ENCODE assay signal across 24 cellular contexts in the genomic region with DNA sequence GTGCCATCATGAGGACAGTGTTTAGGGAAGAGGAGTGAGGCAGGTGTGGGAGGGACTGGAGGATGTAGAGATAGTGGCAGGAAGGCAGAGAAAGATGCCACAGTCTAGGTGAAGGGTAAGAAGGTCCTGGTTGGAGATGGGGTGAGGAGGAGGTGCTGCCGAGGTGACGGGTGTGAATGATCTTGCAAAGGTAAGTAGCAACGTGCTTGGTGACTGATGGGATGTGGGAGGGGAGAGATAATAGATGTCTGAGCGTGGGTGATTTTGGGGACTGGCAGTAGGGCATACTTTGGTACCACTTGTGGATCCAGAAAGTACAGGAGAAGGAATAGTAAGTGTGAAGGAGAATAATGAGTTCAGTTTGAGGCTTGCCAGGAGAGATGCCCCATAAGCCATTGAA. TPM values are rescaled to one million over a fixed set of nuclear protein-coding genes. Genes with fewer than 3 reads are reported as not detected.
"Had no signal": no experiment of that assay in that cellular context is flagged by ENCODE, and none has a peak within 500 bp of the region (broad histone marks: within the 10 kb centered on the region; RNA-seq: fewer than 3 reads in every experiment).

No MANE protein-coding gene starts in this region.

- H3K36me3 ChIP-seq: gastroesophageal sphincter, lower lobe of right lung had no signal

- ATAC-seq: foreskin keratinocyte, gastroesophageal sphincter, left colon, left lobe of liver, left ventricle myocardium superior, lower lobe of right lung, mucosa of descending colon had no signal

- DNase-seq: dermis blood vessel endothelial cell; dorsolateral prefrontal cortex; effector CD4-positive, alpha-beta T cell; effector memory CD4-positive, alpha-beta T cell; foreskin keratinocyte; hypothalamus; immature natural killer cell; islet precursor cell; kidney; kidney glomerular epithelial cell; left colon; left ventricle myocardium superior; lower lobe of right lung; mesenchymal stem cell; naive B cell had no signal

- H3K4me3 ChIP-seq: coronary artery, dorsolateral prefrontal cortex, esophagus muscularis mucosa, gastroesophageal sphincter, hepatocyte, lower lobe of right lung, mucosa of descending colon had no signal

- FAIRE-seq: colon, endothelial cell of umbilical vein, frontal cortex, kidney had no signal

- H3K27me3 ChIP-seq: dorsolateral prefrontal cortex, esophagus muscularis mucosa, foreskin keratinocyte, gastroesophageal sphincter, hepatocyte had no signal

- H3K27ac ChIP-seq: coronary artery, dorsolateral prefrontal cortex, esophagus muscularis mucosa, foreskin keratinocyte, gastroesophageal sphincter, hepatocyte, lower lobe of right lung had no signal

- H3K4me1 ChIP-seq: foreskin keratinocyte had no signal

- H3K9me3 ChIP-seq: esophagus muscularis mucosa, gastroesophageal sphincter, lower lobe of right lung, mucosa of descending colon had no signal

RNA-seq across cellular contexts. Expression of gene EPHB3, which starts 27.2 kb away (rescaled TPM):
- total RNA-seq: endothelial cell of umbilical vein had no signal
